13 cellular contexts compared by ENCODE assay signal in genomic region chr15:92812271-92812670, GRCh38.
DNase-seq lines count a peak whose midpoint lies in the region; ATAC-seq, FAIRE-seq and TF ChIP-seq lines count a peak whose summit lies in the region.
"Had no signal": no experiment of that assay in that cellular context is flagged by ENCODE, and none has a peak within 500 bp of the region (broad histone marks: within the 10 kb centered on the region; RNA-seq: fewer than 3 reads in every experiment).

No MANE protein-coding gene starts in this region.

- no peak for TF ChIP-seq POLR2A in K562 (conservative IDR thresholded peaks at IDR 0.05)

- no peaks in the 10 kb centered on the region for H3K9me1 ChIP-seq in K562 (ENCODE audit: control insufficient read depth, insufficient read depth, low read length)

- FAIRE-seq in K562 (lab: Jason Lieb, UNC) = no peak

- H3K9me3 ChIP-seq in DOHH2 (ENCODE audit: control insufficient read depth, insufficient read depth, low read length) = no peaks in the 10 kb centered on the region
- H3K9me3 ChIP-seq in K562 (replicated peaks; ENCODE audit: control insufficient read depth, insufficient read depth, low read depth, low read length) = no peaks in the 10 kb centered on the region
- no peaks in the 10 kb centered on the region for H3K9me3 ChIP-seq in naive thymus-derived CD4-positive, alpha-beta T cell (ENCODE audit: control insufficient read depth in 2 of 3, low read length in 3 of 3)
- H3K9me3 ChIP-seq: SK-N-SH had no signal

- H3K9me2 ChIP-seq in DOHH2 (replicated peaks; ENCODE audit: control insufficient read depth, low read length) = no peaks in the 10 kb centered on the region
- H3K9me2 ChIP-seq: SK-N-SH had no signal

- DNase-seq in K562 (ENCODE audit: extremely low read depth in 1 of 4, low spot score in 3 of 4) (no peak), HCEC 1CT (no peak), GM10266 (ENCODE audit: extremely low spot score) (no peak), brain microvascular endothelial cell (no peak)
- peak in 1 of 9 donors; percentile 5 for DNase-seq in naive thymus-derived CD4-positive, alpha-beta T cell
- no peak for DNase-seq in activated CD4-positive, CD25-positive, alpha-beta regulatory T cell treated with anti-CD3 and anti-CD28 coated beads, Interleukin-2, amount 50 U/mL, for 72 hours
- DNase-seq: activated CD8-positive, alpha-beta memory T cell treated with anti-CD3 and anti-CD28 coated beads, Interleukin-2, amount 50 U/mL, for 48 hours; DMS 273 treated with DMSO at 0.1 percent for 48 hours; GM23248; NCI-H1694; SK-N-SH had no signal

- H3K4me3 ChIP-seq in DOHH2 (ENCODE audit: low read length) (peak overlapping the region; percentile 70), K562 (no peak overlapping the region), brain microvascular endothelial cell (ENCODE audit: low read depth, low read length) (no peak overlapping the region)
- no peak overlapping the region for H3K4me3 ChIP-seq in naive thymus-derived CD4-positive, alpha-beta T cell (ENCODE audit: low read length)
- H3K4me3 ChIP-seq: GM23248 had no signal

- peak overlapping the region; percentile 82 to 100 (median 99) for H3K27ac Mint-ChIP-seq in naive thymus-derived CD4-positive, alpha-beta T cell

- peaks cover 0 to 4% (median 0%) of the 10 kb centered on the region in 5 donors for H3K36me3 Mint-ChIP-seq in naive thymus-derived CD4-positive, alpha-beta T cell

- CTCF ChIA-PET in K562 (lab: Yijun Ruan, JAX; ENCODE audit: low intra/inter-chr PET ratio) = no interaction called here
- CTCF ChIA-PET in naive thymus-derived CD4-positive, alpha-beta T cell (lab: Charles Lee) = interaction anchor here (1.3 to 6.2 kb wide), 4 partner anchors 20 to 104 kb away, joined by 3 to 70 read pairs (median 6); partner anchors contain the start of gene CHD2

- no peaks in the 10 kb centered on the region; the same call in 1 of the 2 replicates for H3K36me3 ChIP-seq in DOHH2 (ENCODE audit: control insufficient read depth, low read length)
- H3K36me3 ChIP-seq in K562 (ENCODE audit: control insufficient read depth, insufficient read depth, low read length) = no peaks in the 10 kb centered on the region
- no peaks in the 10 kb centered on the region for H3K36me3 ChIP-seq in naive thymus-derived CD4-positive, alpha-beta T cell (ENCODE audit: control insufficient read depth in 2 of 3, insufficient read depth in 3 of 3, low read length in 3 of 3)
- no peaks in the 10 kb centered on the region for H3K36me3 ChIP-seq in brain microvascular endothelial cell (replicated peaks)

- TF ChIP-seq RAD21 in K562 (CRISPR knock-in tag; conservative IDR thresholded peaks at IDR 0.05 in 1 of 2, IDR thresholded peaks at IDR 0.05 in 1 of 2) = no peak

- BruUV-seq in K562 (replicated peaks; lab: Mats Ljungman, UMichigan) = no TSS peak

- WGBS in K562 (ENCODE audit: insufficient coverage, low coverage, missing lambda C conversion rate) = 56% methylated on average over 12 of the region's 12 CpGs

- no peaks in the 10 kb centered on the region for H3K27me3 ChIP-seq in DOHH2 (ENCODE audit: control insufficient read depth, low read length)
- no peaks in the 10 kb centered on the region for H3K27me3 ChIP-seq in K562 (ENCODE audit: control insufficient read depth in 2 of 2, insufficient read depth in 2 of 2, low read length in 2 of 2)
- no peaks in the 10 kb centered on the region for H3K27me3 ChIP-seq in naive thymus-derived CD4-positive, alpha-beta T cell (ENCODE audit: control insufficient read depth in 2 of 2, insufficient read depth in 2 of 2, low read length in 2 of 2)
- H3K27me3 ChIP-seq in brain microvascular endothelial cell (replicated peaks) = no peaks in the 10 kb centered on the region

- H3K9ac ChIP-seq in K562 (ENCODE audit: insufficient read depth in 1 of 2, low read depth in 2 of 2, low read length in 2 of 2) = peak overlapping the region; percentile 82 to 93; a peak in 3 of 4 replicates
- H3K9ac ChIP-seq: GM23248, SK-N-SH had no signal

- no peaks in the 10 kb centered on the region for H4K20me1 ChIP-seq in DOHH2 (ENCODE audit: control insufficient read depth, insufficient read depth, low read depth, low read length)
- no peaks in the 10 kb centered on the region for H4K20me1 ChIP-seq in K562 (replicated peaks; ENCODE audit: control insufficient read depth, insufficient read depth, low read length)

- in situ Hi-C loops in K562 (cut with MboI) = loop anchor here (5.0 kb wide), 1 partner anchor 70 kb away; no protein-coding TSS in a partner anchor
- in situ Hi-C loops in brain microvascular endothelial cell (cut with HindIII; ENCODE audit: low pct_ligation_motif_present, low sequenced_read_pairs) = loop anchor here (10.0 kb wide), 1 partner anchor 73 kb away; no protein-coding TSS in a partner anchor

- H3K4me1 Mint-ChIP-seq in naive thymus-derived CD4-positive, alpha-beta T cell = peaks cover 27 to 77% (median 56%) of the 10 kb centered on the region in 7 donors

- no peaks in the 10 kb centered on the region for H3K9me3 Mint-ChIP-seq in naive thymus-derived CD4-positive, alpha-beta T cell

- H3K4me1 ChIP-seq in DOHH2 (ENCODE audit: control insufficient read depth, low read length) = peaks cover 48% of the 10 kb centered on the region
- H3K4me1 ChIP-seq in K562 (replicated peaks in 1 of 2; ENCODE audit: control insufficient read depth in 2 of 2, insufficient read depth in 2 of 2, low read length in 2 of 2) = peaks cover 3 to 31% of the 10 kb centered on the region in 2 experiments; a peak in 4 of 5 replicates
- peaks cover 12 to 52% of the 10 kb centered on the region in 2 donors for H3K4me1 ChIP-seq in naive thymus-derived CD4-positive, alpha-beta T cell (ENCODE audit: control insufficient read depth in 2 of 2, insufficient read depth in 2 of 2, low read length in 2 of 2)

- H3K79me2 ChIP-seq in DOHH2 (ENCODE audit: control insufficient read depth, low read length) (peaks cover 31% of the 10 kb centered on the region), K562 (ENCODE audit: control insufficient read depth, insufficient read depth, low read length) (peaks cover 41% of the 10 kb centered on the region)

- intact Hi-C loops in K562 (cut with micrococcal nuclease) = loop anchor here (5.0 to 10.0 kb wide), 2 partner anchors 35 to 1777 kb away; no protein-coding TSS in a partner anchor
- intact Hi-C loops in naive thymus-derived CD4-positive, alpha-beta T cell (cut with micrococcal nuclease) = no loop called here

- no peak for ATAC-seq in K562
- ATAC-seq in naive thymus-derived CD4-positive, alpha-beta T cell = no peak

- H3K27me3 Mint-ChIP-seq in naive thymus-derived CD4-positive, alpha-beta T cell = peaks cover 0 to 1% (median 0%) of the 10 kb centered on the region in 5 donors

- peak overlapping the region in 9 of 10 donors; percentile 21 to 91 (median 37) for H3K4me3 Mint-ChIP-seq in naive thymus-derived CD4-positive, alpha-beta T cell

- TF ChIP-seq CTCF in 22Rv1 (IDR thresholded peaks at IDR 0.05) (no peak), DOHH2 (IDR thresholded peaks at IDR 0.05; ENCODE audit: low read depth, low read length, poor library complexity, severe bottlenecking) (no peak), K562 (IDR thresholded peaks at IDR 0.05 in 2 of 3, conservative IDR thresholded peaks at IDR 0.05 in 1 of 3; ENCODE audit: insufficient read depth in 2 of 3, low read depth in 1 of 3, low read length in 3 of 3) (no peak), GM10266 (IDR thresholded peaks at IDR 0.05; ENCODE audit: control insufficient read depth, insufficient read depth, low read depth, missing control alignments) (no peak), brain microvascular endothelial cell (IDR thresholded peaks at IDR 0.05; ENCODE audit: low read depth, low read length, missing control alignments) (no peak)

- H3K4me2 ChIP-seq in DOHH2 (ENCODE audit: low read length) = peak overlapping the region; percentile 64
- peak overlapping the region; percentile 83; the same call in 1 of the 2 replicates for H3K4me2 ChIP-seq in K562 (ENCODE audit: insufficient read depth, low read length)
- H3K4me2 ChIP-seq: SK-N-SH had no signal

- H3K27ac ChIP-seq in 22Rv1 (peak overlapping the region; percentile 100), DOHH2 (ENCODE audit: low read depth, low read length) (no peak overlapping the region), K562 (ENCODE audit: extremely low read depth, low read depth, low read length) (peak overlapping the region; percentile 92), brain microvascular endothelial cell (no peak overlapping the region)
- peak overlapping the region; percentile 99 for H3K27ac ChIP-seq in naive thymus-derived CD4-positive, alpha-beta T cell (ENCODE audit: low read depth, low read length)
- H3K27ac ChIP-seq: GM23248 had no signal

- peaks cover 18% of the 10 kb centered on the region for H3F3A ChIP-seq in DOHH2 (ENCODE audit: control insufficient read depth, insufficient read depth)

- peak overlapping the region; percentile 49 for H2AFZ ChIP-seq in K562 (ENCODE audit: low read depth, low read length)

- TF ChIP-seq EP300 in K562 (IDR thresholded peaks at IDR 0.05; ENCODE audit: low read length) = no peak

- POLR2A ChIA-PET in K562 (lab: Yijun Ruan, JAX) = interaction anchor here (0.8 to 7.8 kb wide), 11 partner anchors 8 to 106 kb away, joined by 3 to 110 read pairs (median 5); partner anchors contain the start of gene CHD2
- POLR2A ChIA-PET in naive thymus-derived CD4-positive, alpha-beta T cell (lab: Charles Lee) = interaction anchor here (1.0 to 9.8 kb wide), 8 partner anchors 9 to 91 kb away, joined by 3 to 629 read pairs (median 102); partner anchors contain the start of gene CHD2

TF ChIP-seq in K562, 482 proteins besides CTCF, POLR2A, EP300 and RAD21:
- TF ChIP-seq MLLT1 (IDR thresholded peaks at IDR 0.05) (peak in 1 of 2 experiments; percentile 6; a peak in 1 of 4 replicates), SIN3B (IDR thresholded peaks at IDR 0.05; ENCODE audit: low read depth) (no peak), ZFPM2 (CRISPR knock-in tag; IDR thresholded peaks at IDR 0.05) (no peak)

Comparison
In these comparisons a context has a peak if more than half of its experiments do, and no peak if none do; other contexts are left out.
1. H3K27ac ChIP-seq: peak in 22Rv1 (single experiment), K562 (single experiment) and naive thymus-derived CD4-positive, alpha-beta T cell (single experiment); none in DOHH2 (single experiment) and brain microvascular endothelial cell (single experiment).